1 cellular context compared by ENCODE assay signal in genomic region chr15:49169880-49170597, GRCh38.
A peak's percentile ranks its signal among the peaks of the same experiment; 100 is the strongest.
TF ChIP-seq lines count a peak whose summit lies in the region.

Gene GALK2 (plus strand): TSS chr15:49170247. CDS start chr15:49170323, 76 bp downstream.

TF ChIP-seq in WTC11, 78 proteins besides CTCF, POLR2A, EP300 and RAD21 (continued from another document and continues in another):
- TF ChIP-seq E2F1 (CRISPR knock-in tag; IDR thresholded peaks at IDR 0.05) (0 out of 2 replicates have a peak, but pooled peaks have one; percentile 76), FOXK1 (CRISPR knock-in tag; IDR thresholded peaks at IDR 0.05) (peak; percentile 75), OVOL2 (CRISPR knock-in tag; IDR thresholded peaks at IDR 0.05; ENCODE audit: borderline replicate concordance) (no peak), ARID4B (CRISPR knock-in tag; IDR thresholded peaks at IDR 0.05; ENCODE audit: borderline replicate concordance) (peak; percentile 49; the same call in 1 of the 2 replicates), FOXP1 (CRISPR knock-in tag; IDR thresholded peaks at IDR 0.05; ENCODE audit: borderline replicate concordance) (peak; percentile 69; the same call in 1 of the 2 replicates), ATF6 (CRISPR knock-in tag; IDR thresholded peaks at IDR 0.05) (no peak), TP53 (CRISPR knock-in tag; IDR thresholded peaks at IDR 0.05) (no peak), MXD4 (CRISPR knock-in tag; IDR thresholded peaks at IDR 0.05; ENCODE audit: borderline replicate concordance) (no peak), ATF2 (CRISPR knock-in tag; IDR thresholded peaks at IDR 0.05; ENCODE audit: borderline replicate concordance, low read depth) (no peak), TCF7 (CRISPR knock-in tag; IDR thresholded peaks at IDR 0.05; ENCODE audit: low read depth) (no peak), HMGXB4 (CRISPR knock-in tag; IDR thresholded peaks at IDR 0.05) (peak; percentile 59; the same call in 1 of the 2 replicates), ZNF671 (CRISPR knock-in tag; IDR thresholded peaks at IDR 0.05) (no peak), SMAD4 (CRISPR knock-in tag; IDR thresholded peaks at IDR 0.05) (no peak), GRHL2 (CRISPR knock-in tag; IDR thresholded peaks at IDR 0.05; ENCODE audit: insufficient replicate concordance, severe bottlenecking) (no peak), PRRX2 (CRISPR knock-in tag; IDR thresholded peaks at IDR 0.05) (no peak), GABPB1 (CRISPR knock-in tag; IDR thresholded peaks at IDR 0.05) (no peak; the same call in 1 of the 2 replicates)
- TF ChIP-seq, protein P1, sequence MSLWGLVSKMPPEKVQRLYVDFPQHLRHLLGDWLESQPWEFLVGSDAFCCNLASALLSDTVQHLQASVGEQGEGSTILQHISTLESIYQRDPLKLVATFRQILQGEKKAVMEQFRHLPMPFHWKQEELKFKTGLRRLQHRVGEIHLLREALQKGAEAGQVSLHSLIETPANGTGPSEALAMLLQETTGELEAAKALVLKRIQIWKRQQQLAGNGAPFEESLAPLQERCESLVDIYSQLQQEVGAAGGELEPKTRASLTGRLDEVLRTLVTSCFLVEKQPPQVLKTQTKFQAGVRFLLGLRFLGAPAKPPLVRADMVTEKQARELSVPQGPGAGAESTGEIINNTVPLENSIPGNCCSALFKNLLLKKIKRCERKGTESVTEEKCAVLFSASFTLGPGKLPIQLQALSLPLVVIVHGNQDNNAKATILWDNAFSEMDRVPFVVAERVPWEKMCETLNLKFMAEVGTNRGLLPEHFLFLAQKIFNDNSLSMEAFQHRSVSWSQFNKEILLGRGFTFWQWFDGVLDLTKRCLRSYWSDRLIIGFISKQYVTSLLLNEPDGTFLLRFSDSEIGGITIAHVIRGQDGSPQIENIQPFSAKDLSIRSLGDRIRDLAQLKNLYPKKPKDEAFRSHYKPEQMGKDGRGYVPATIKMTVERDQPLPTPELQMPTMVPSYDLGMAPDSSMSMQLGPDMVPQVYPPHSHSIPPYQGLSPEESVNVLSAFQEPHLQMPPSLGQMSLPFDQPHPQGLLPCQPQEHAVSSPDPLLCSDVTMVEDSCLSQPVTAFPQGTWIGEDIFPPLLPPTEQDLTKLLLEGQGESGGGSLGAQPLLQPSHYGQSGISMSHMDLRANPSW (CRISPR knock-in tag; conservative IDR thresholded peaks at IDR 0.05; ENCODE audit: low read depth): no peak
- TF ChIP-seq, protein P2, sequence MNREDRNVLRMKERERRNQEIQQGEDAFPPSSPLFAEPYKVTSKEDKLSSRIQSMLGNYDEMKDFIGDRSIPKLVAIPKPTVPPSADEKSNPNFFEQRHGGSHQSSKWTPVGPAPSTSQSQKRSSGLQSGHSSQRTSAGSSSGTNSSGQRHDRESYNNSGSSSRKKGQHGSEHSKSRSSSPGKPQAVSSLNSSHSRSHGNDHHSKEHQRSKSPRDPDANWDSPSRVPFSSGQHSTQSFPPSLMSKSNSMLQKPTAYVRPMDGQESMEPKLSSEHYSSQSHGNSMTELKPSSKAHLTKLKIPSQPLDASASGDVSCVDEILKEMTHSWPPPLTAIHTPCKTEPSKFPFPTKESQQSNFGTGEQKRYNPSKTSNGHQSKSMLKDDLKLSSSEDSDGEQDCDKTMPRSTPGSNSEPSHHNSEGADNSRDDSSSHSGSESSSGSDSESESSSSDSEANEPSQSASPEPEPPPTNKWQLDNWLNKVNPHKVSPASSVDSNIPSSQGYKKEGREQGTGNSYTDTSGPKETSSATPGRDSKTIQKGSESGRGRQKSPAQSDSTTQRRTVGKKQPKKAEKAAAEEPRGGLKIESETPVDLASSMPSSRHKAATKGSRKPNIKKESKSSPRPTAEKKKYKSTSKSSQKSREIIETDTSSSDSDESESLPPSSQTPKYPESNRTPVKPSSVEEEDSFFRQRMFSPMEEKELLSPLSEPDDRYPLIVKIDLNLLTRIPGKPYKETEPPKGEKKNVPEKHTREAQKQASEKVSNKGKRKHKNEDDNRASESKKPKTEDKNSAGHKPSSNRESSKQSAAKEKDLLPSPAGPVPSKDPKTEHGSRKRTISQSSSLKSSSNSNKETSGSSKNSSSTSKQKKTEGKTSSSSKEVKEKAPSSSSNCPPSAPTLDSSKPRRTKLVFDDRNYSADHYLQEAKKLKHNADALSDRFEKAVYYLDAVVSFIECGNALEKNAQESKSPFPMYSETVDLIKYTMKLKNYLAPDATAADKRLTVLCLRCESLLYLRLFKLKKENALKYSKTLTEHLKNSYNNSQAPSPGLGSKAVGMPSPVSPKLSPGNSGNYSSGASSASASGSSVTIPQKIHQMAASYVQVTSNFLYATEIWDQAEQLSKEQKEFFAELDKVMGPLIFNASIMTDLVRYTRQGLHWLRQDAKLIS (CRISPR knock-in tag; IDR thresholded peaks at IDR 0.05; ENCODE audit: borderline replicate concordance): no peak
- TF ChIP-seq, protein P3, sequence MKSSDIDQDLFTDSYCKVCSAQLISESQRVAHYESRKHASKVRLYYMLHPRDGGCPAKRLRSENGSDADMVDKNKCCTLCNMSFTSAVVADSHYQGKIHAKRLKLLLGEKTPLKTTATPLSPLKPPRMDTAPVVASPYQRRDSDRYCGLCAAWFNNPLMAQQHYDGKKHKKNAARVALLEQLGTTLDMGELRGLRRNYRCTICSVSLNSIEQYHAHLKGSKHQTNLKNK (CRISPR knock-in tag; IDR thresholded peaks at IDR 0.05): no peak
- TF ChIP-seq, protein P4, sequence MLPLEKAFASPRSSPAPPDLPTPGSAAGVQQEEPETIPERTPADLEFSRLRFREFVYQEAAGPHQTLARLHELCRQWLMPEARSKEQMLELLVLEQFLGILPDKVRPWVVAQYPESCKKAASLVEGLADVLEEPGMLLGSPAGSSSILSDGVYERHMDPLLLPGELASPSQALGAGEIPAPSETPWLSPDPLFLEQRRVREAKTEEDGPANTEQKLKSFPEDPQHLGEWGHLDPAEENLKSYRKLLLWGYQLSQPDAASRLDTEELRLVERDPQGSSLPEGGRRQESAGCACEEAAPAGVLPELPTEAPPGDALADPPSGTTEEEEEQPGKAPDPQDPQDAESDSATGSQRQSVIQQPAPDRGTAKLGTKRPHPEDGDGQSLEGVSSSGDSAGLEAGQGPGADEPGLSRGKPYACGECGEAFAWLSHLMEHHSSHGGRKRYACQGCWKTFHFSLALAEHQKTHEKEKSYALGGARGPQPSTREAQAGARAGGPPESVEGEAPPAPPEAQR (CRISPR knock-in tag; IDR thresholded peaks at IDR 0.05): no peak
- TF ChIP-seq, protein P5, sequence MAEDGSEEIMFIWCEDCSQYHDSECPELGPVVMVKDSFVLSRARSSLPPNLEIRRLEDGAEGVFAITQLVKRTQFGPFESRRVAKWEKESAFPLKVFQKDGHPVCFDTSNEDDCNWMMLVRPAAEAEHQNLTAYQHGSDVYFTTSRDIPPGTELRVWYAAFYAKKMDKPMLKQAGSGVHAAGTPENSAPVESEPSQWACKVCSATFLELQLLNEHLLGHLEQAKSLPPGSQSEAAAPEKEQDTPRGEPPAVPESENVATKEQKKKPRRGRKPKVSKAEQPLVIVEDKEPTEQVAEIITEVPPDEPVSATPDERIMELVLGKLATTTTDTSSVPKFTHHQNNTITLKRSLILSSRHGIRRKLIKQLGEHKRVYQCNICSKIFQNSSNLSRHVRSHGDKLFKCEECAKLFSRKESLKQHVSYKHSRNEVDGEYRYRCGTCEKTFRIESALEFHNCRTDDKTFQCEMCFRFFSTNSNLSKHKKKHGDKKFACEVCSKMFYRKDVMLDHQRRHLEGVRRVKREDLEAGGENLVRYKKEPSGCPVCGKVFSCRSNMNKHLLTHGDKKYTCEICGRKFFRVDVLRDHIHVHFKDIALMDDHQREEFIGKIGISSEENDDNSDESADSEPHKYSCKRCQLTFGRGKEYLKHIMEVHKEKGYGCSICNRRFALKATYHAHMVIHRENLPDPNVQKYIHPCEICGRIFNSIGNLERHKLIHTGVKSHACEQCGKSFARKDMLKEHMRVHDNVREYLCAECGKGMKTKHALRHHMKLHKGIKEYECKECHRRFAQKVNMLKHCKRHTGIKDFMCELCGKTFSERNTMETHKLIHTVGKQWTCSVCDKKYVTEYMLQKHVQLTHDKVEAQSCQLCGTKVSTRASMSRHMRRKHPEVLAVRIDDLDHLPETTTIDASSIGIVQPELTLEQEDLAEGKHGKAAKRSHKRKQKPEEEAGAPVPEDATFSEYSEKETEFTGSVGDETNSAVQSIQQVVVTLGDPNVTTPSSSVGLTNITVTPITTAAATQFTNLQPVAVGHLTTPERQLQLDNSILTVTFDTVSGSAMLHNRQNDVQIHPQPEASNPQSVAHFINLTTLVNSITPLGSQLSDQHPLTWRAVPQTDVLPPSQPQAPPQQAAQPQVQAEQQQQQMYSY (CRISPR knock-in tag; IDR thresholded peaks at IDR 0.05): peak; percentile 49; the same call in 1 of the 2 replicates
- TF ChIP-seq, protein P6, sequence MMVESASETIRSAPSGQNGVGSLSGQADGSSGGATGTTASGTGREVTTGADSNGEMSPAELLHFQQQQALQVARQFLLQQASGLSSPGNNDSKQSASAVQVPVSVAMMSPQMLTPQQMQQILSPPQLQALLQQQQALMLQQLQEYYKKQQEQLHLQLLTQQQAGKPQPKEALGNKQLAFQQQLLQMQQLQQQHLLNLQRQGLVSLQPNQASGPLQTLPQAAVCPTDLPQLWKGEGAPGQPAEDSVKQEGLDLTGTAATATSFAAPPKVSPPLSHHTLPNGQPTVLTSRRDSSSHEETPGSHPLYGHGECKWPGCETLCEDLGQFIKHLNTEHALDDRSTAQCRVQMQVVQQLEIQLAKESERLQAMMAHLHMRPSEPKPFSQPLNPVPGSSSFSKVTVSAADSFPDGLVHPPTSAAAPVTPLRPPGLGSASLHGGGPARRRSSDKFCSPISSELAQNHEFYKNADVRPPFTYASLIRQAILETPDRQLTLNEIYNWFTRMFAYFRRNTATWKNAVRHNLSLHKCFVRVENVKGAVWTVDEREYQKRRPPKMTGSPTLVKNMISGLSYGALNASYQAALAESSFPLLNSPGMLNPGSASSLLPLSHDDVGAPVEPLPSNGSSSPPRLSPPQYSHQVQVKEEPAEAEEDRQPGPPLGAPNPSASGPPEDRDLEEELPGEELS (CRISPR knock-in tag; IDR thresholded peaks at IDR 0.05): peak; percentile 92
